In genomic region chr22:48004936-48005335, GRCh38 we compare ENCODE assay signal across 20 cellular contexts.
"Had no signal": no experiment of that assay in that cellular context is flagged by ENCODE, and none has a peak within 500 bp of the region (broad histone marks: within the 10 kb centered on the region; RNA-seq: fewer than 3 reads in every experiment).

No MANE protein-coding gene starts in this region.

- H3K36me3 ChIP-seq: esophagus muscularis mucosa, gastrocnemius medialis, heart right ventricle, left lung, lower lobe of right lung had no signal

- H3K4me3 ChIP-seq: coronary artery, dorsolateral prefrontal cortex, esophagus muscularis mucosa, gastrocnemius medialis, heart right ventricle, left lung, lower lobe of right lung, mucosa of descending colon had no signal

- H3K27ac ChIP-seq: coronary artery, dorsolateral prefrontal cortex, esophagus muscularis mucosa, gastrocnemius medialis, heart right ventricle, left lung, lower lobe of right lung had no signal

- H3K4me1 ChIP-seq: esophagus muscularis mucosa, gastrocnemius medialis, heart right ventricle, left lung, lower lobe of right lung had no signal

- DNase-seq: dermis blood vessel endothelial cell; effector CD4-positive, alpha-beta T cell; effector memory CD4-positive, alpha-beta T cell; foreskin melanocyte; gastrocnemius medialis; glutamatergic neuron; heart right ventricle; hippocampal formation; left cardiac atrium; left lung; left ventricle myocardium superior; lower lobe of right lung; mesenchymal stem cell; mucosa of descending colon; naive B cell; naive thymus-derived CD8-positive, alpha-beta T cell had no signal

- H3K9me3 ChIP-seq: esophagus muscularis mucosa, gastrocnemius medialis, heart right ventricle, left lung, lower lobe of right lung, mucosa of descending colon had no signal

- H3K27ac Mint-ChIP-seq: mesothelial cell of epicardium; naive B cell; naive thymus-derived CD8-positive, alpha-beta T cell had no signal

- H3K4me1 Mint-ChIP-seq: mesothelial cell of epicardium; naive thymus-derived CD8-positive, alpha-beta T cell had no signal

- H3K9me3 Mint-ChIP-seq: naive B cell; naive thymus-derived CD8-positive, alpha-beta T cell had no signal

- H3K27me3 ChIP-seq: dorsolateral prefrontal cortex had no signal

- ATAC-seq: gastrocnemius medialis; heart right ventricle; left cardiac atrium; left lung; left ventricle myocardium superior; lower lobe of right lung; mucosa of descending colon; naive thymus-derived CD8-positive, alpha-beta T cell had no signal

- H3K4me3 Mint-ChIP-seq: mesothelial cell of epicardium; naive B cell; naive thymus-derived CD8-positive, alpha-beta T cell had no signal
